ENCODE assay signal across 19 cellular contexts in genomic region chr1:183404456-183404855, GRCh38. TPM values are rescaled to one million over a fixed set of nuclear protein-coding genes. Genes with fewer than 3 reads are reported as not detected.
A peak's percentile ranks its signal among the peaks of the same experiment; 100 is the strongest.
DNase-seq lines count a peak whose midpoint lies in the region; ATAC-seq and TF ChIP-seq lines count a peak whose summit lies in the region.
"Had no signal": no experiment of that assay in that cellular context is flagged by ENCODE, and none has a peak within 500 bp of the region (broad histone marks: within the 10 kb centered on the region; RNA-seq: fewer than 3 reads in every experiment).

No MANE protein-coding gene starts in this region.

- no peaks in the 10 kb centered on the region for H3K9me2 ChIP-seq in Karpas-422 (replicated peaks; ENCODE audit: insufficient read depth, low read length)

- DNase-seq in Ammon's horn (ENCODE audit: low spot score): peak; percentile 12
- DNase-seq in Karpas-422: peak; percentile 16
- DNase-seq in foreskin melanocyte: peak; percentile 92
- DNase-seq in neural crest cell (ENCODE audit: low read depth, low spot score): peak; percentile 2
- no peak for DNase-seq in stimulated activated CD4-positive, alpha-beta T cell treated with anti-CD3 and anti-CD28 coated beads, Interleukin-4, amount 100 ng/mL, for 1 hour
- DNase-seq: 8988T; BE2C; CD4-positive, alpha-beta T cell; DMS153; GF-D8; GM23248; KG1; MV-4-11; NCI-H1694 treated with DMSO at 0.1 percent for 48 hours; NCI-H510A treated with DMSO at 0.1 percent for 48 hours; SJCRH30 had no signal

- no peaks in the 10 kb centered on the region for H3K9me3 ChIP-seq in Karpas-422 (ENCODE audit: low read length)
- H3K9me3 ChIP-seq: BE2C, SJCRH30 had no signal

- no peaks in the 10 kb centered on the region for H3K36me3 ChIP-seq in Karpas-422 (ENCODE audit: insufficient read depth, low read length)
- H3K36me3 ChIP-seq: SJCRH30 had no signal

- TF ChIP-seq CTCF in neural crest cell (conservative IDR thresholded peaks at IDR 0.05): no peak

- H3K9ac ChIP-seq in Karpas-422 (ENCODE audit: low read length): no peak overlapping the region
- H3K9ac ChIP-seq: GM23248 had no signal

- peaks cover 2% of the 10 kb centered on the region for H3K27me3 Mint-ChIP-seq in neural crest cell (ENCODE audit: low read depth)

- H3K4me1 Mint-ChIP-seq in neural crest cell: peaks cover 42% of the 10 kb centered on the region

- H3K4me3 Mint-ChIP-seq in neural crest cell: no peak overlapping the region
- H3K4me3 Mint-ChIP-seq: CD4-positive, alpha-beta T cell had no signal

- ATAC-seq in HG02884 (IDR thresholded peaks at IDR 0.05; ENCODE audit: unreplicated experiment) (no peak), HG03457 (IDR thresholded peaks at IDR 0.05; ENCODE audit: unreplicated experiment) (no peak), HG03175 (IDR thresholded peaks at IDR 0.05; ENCODE audit: unreplicated experiment) (no peak)

- no peaks in the 10 kb centered on the region for H3K27me3 ChIP-seq in Karpas-422 (ENCODE audit: low read length)
- H3K27me3 ChIP-seq: BE2C, SJCRH30 had no signal

- no peak overlapping the region for H3K27ac Mint-ChIP-seq in neural crest cell (ENCODE audit: unreplicated experiment)
- H3K27ac Mint-ChIP-seq: CD4-positive, alpha-beta T cell had no signal

- no peak overlapping the region for H3K27ac ChIP-seq in Karpas-422 (ENCODE audit: low read length)
- H3K27ac ChIP-seq: GM23248, SJCRH30 had no signal

- no peaks in the 10 kb centered on the region for H4K20me1 ChIP-seq in Karpas-422 (ENCODE audit: insufficient read depth, low read depth, low read length)

- H2AFZ ChIP-seq in Karpas-422 (ENCODE audit: low read length): no peak overlapping the region
- H2AFZ ChIP-seq: GM23248 had no signal

- H3K79me2 ChIP-seq in Karpas-422 (ENCODE audit: low read length): no peaks in the 10 kb centered on the region

- H3K9me3 Mint-ChIP-seq in neural crest cell: no peaks in the 10 kb centered on the region
- H3K9me3 Mint-ChIP-seq: CD4-positive, alpha-beta T cell had no signal

- H3K4me2 ChIP-seq in Karpas-422 (ENCODE audit: low read depth, low read length, poor library complexity, severe bottlenecking): no peak overlapping the region

- no peaks in the 10 kb centered on the region for H3K4me1 ChIP-seq in Karpas-422 (ENCODE audit: low read length)
- H3K4me1 ChIP-seq: SJCRH30 had no signal

- no peak overlapping the region for H3K4me3 ChIP-seq in Karpas-422 (ENCODE audit: low read length)
- H3K4me3 ChIP-seq: GM23248, SJCRH30 had no signal

- H3K36me3 Mint-ChIP-seq in neural crest cell (ENCODE audit: low read depth): no peaks in the 10 kb centered on the region

RNA-seq across cellular contexts. Expression of gene NMNAT2, which starts 13.7 kb away (rescaled TPM):
- not detected in 2 replicates for total RNA-seq in Karpas-422 (2014; rRNA removed; shearing (Covaris generic); ENCODE audit: low replicate concordance)
- total RNA-seq in neural crest cell: 3.2 and 4.5 TPM in 2 replicates
- total RNA-seq: CD4-positive, alpha-beta T cell; SJCRH30 had no signal
